11 cellular contexts compared by ENCODE assay signal in genomic region chr20:63027425-63028389, GRCh38. TPM values are rescaled to one million over a fixed set of nuclear protein-coding genes. Genes with fewer than 3 reads are reported as not detected.
DNase-seq lines count a peak whose midpoint lies in the region; ATAC-seq and TF ChIP-seq lines count a peak whose summit lies in the region.
"Had no signal": no experiment of that assay in that cellular context is flagged by ENCODE, and none has a peak within 500 bp of the region (broad histone marks: within the 10 kb centered on the region; RNA-seq: fewer than 3 reads in every experiment).

No MANE protein-coding gene starts in this region.

- no peak overlapping the region for H3K4me3 ChIP-seq in left ventricle myocardium inferior
- H3K4me3 ChIP-seq: esophagus muscularis mucosa, SK-N-MC had no signal

- peaks cover under 1% of the 10 kb centered on the region for H3K4me1 Mint-ChIP-seq in activated CD4-positive, alpha-beta T cell treated with anti-CD3 and anti-CD28 coated beads, Interleukin-2, amount 10 ng/mL, durations not matched to agents 24 days and 14 days

- H3K27ac ChIP-seq in left ventricle myocardium inferior (replicated peaks), result no peak overlapping the region
- H3K27ac ChIP-seq: esophagus muscularis mucosa, SK-N-MC had no signal

- no peaks in the 10 kb centered on the region for H3K36me3 ChIP-seq in left ventricle myocardium inferior
- H3K36me3 ChIP-seq: esophagus muscularis mucosa had no signal

- peak; percentile 17 for DNase-seq in A172 (ENCODE audit: low spot score)
- peak; percentile 62 for DNase-seq in DMS79 (lab: John Stamatoyannopoulos, UW)
- DNase-seq in NCI-H1694 treated with DMSO at 0.1 percent for 48 hours (lab: John Stamatoyannopoulos, UW), result peak; percentile 45
- DNase-seq in left ventricle myocardium inferior, result peak; percentile 10
- DNase-seq in HuH-7 (ENCODE audit: low spot score), result no peak
- no peak for DNase-seq in activated CD4-positive, alpha-beta T cell treated with anti-CD3 and anti-CD28 coated beads, Interleukin-2, amount 10 ng/mL, durations not matched to agents 24 days and 14 days
- DNase-seq: activated naive CD4-positive, alpha-beta T cell treated with Interleukin-2 at 50 U/mL for 16 hours had no signal

- no peaks in the 10 kb centered on the region for H3K9me3 ChIP-seq in left ventricle myocardium inferior (replicated peaks)
- H3K9me3 ChIP-seq: esophagus muscularis mucosa had no signal

- intact Hi-C loops in left ventricle myocardium inferior (cut with micrococcal nuclease), result no loop called here
- intact Hi-C loops in activated CD4-positive, alpha-beta T cell treated with anti-CD3 and anti-CD28 coated beads, Interleukin-2, amount 10 ng/mL, durations not matched to agents 24 days and 14 days (cut with micrococcal nuclease), result no loop called here

- TF ChIP-seq CTCF in left ventricle myocardium inferior (IDR thresholded peaks at IDR 0.05; ENCODE audit: borderline replicate concordance), result no peak

- H3K36me3 Mint-ChIP-seq in activated CD4-positive, alpha-beta T cell treated with anti-CD3 and anti-CD28 coated beads, Interleukin-2, amount 10 ng/mL, durations not matched to agents 24 days and 14 days (ENCODE audit: low read depth), result no peaks in the 10 kb centered on the region

- no peak overlapping the region for H3K27ac Mint-ChIP-seq in activated CD4-positive, alpha-beta T cell treated with anti-CD3 and anti-CD28 coated beads, Interleukin-2, amount 10 ng/mL, durations not matched to agents 24 days and 14 days

- peaks cover 19% of the 10 kb centered on the region for H3K27me3 Mint-ChIP-seq in activated CD4-positive, alpha-beta T cell treated with anti-CD3 and anti-CD28 coated beads, Interleukin-2, amount 10 ng/mL, durations not matched to agents 24 days and 14 days

- no peak for TF ChIP-seq POLR2A in GM18505 (IDR thresholded peaks at IDR 0.05; ENCODE audit: borderline replicate concordance, extremely low read depth, insufficient read depth, insufficient read length)

- H3K4me3 Mint-ChIP-seq in activated CD4-positive, alpha-beta T cell treated with anti-CD3 and anti-CD28 coated beads, Interleukin-2, amount 10 ng/mL, durations not matched to agents 24 days and 14 days, result no peak overlapping the region

- ATAC-seq in esophagus mucosa, result no peak
- ATAC-seq in GM18505 (IDR thresholded peaks at IDR 0.05; ENCODE audit: unreplicated experiment), result no peak

- H3K27me3 ChIP-seq in left ventricle myocardium inferior (ENCODE audit: low read depth), result peaks cover 98% of the 10 kb centered on the region

- H3K4me1 ChIP-seq in left ventricle myocardium inferior, result peaks cover 6% of the 10 kb centered on the region

- H3K9me3 Mint-ChIP-seq in activated CD4-positive, alpha-beta T cell treated with anti-CD3 and anti-CD28 coated beads, Interleukin-2, amount 10 ng/mL, durations not matched to agents 24 days and 14 days, result no peaks in the 10 kb centered on the region

RNA-seq across cellular contexts. Expression of gene BHLHE23, which starts 20.9 kb away (rescaled TPM):
- not detected in 2 replicates for total RNA-seq in A172 (2014; rRNA removed; shearing (Covaris generic))
- total RNA-seq in left ventricle myocardium inferior (not detected), esophagus mucosa (not detected)
- not detected in 2 replicates for total RNA-seq in activated CD4-positive, alpha-beta T cell treated with anti-CD3 and anti-CD28 coated beads, Interleukin-2, amount 10 ng/mL, durations not matched to agents 24 days and 14 days
- total RNA-seq: esophagus muscularis mucosa had no signal

Comparison
In these comparisons a context has a peak if more than half of its experiments do, and no peak if none do; other contexts are left out.
1. DNase-seq: peak in A172 (single experiment), DMS79 (single experiment), NCI-H1694 treated with DMSO at 0.1 percent for 48 hours (single experiment) and left ventricle myocardium inferior (single experiment); none in HuH-7 (single experiment) and activated CD4-positive, alpha-beta T cell treated with anti-CD3 and anti-CD28 coated beads, Interleukin-2, amount 10 ng/mL, durations not matched to agents 24 days and 14 days (single experiment).